9 cellular contexts compared by ENCODE assay signal in genomic region chr6:169556758-169557505, GRCh38.
A peak's percentile ranks its signal among the peaks of the same experiment; 100 is the strongest.
DNase-seq lines count a peak whose midpoint lies in the region; ATAC-seq and TF ChIP-seq lines count a peak whose summit lies in the region.
"Had no signal": no experiment of that assay in that cellular context is flagged by ENCODE, and none has a peak within 500 bp of the region (broad histone marks: within the 10 kb centered on the region; RNA-seq: fewer than 3 reads in every experiment).

No MANE protein-coding gene starts in this region.

- DNase-seq in DND-41: no peak
- peak; percentile 79 for DNase-seq in GM20000 (ENCODE audit: low spot score)
- no peak for DNase-seq in upper lobe of right lung
- DNase-seq in chondrocyte (ENCODE audit: low spot score): no peak
- DNase-seq in NCI-H2171 treated with DMSO at 0.1 percent for 48 hours (lab: John Stamatoyannopoulos, UW): no peak
- DNase-seq in activated effector memory CD4-positive, alpha-beta T cell treated with Interleukin-2 at 50 U/mL for 16 hours: no peak

- H3K9me3 ChIP-seq in DND-41 (ENCODE audit: insufficient read depth, low read length, severe bottlenecking) (no peaks in the 10 kb centered on the region), upper lobe of right lung (no peaks in the 10 kb centered on the region)
- H3K9me3 ChIP-seq: SJSA1 had no signal

- intact Hi-C loops in upper lobe of right lung (cut with DNase I): no loop called here

- H3K4me1 ChIP-seq in DND-41 (ENCODE audit: insufficient read depth, low read length): no peaks in the 10 kb centered on the region
- H3K4me1 ChIP-seq in upper lobe of right lung: no peaks in the 10 kb centered on the region
- H3K4me1 ChIP-seq: SJSA1 had no signal

- TF ChIP-seq CTCF in DND-41 (IDR thresholded peaks at IDR 0.05; ENCODE audit: borderline replicate concordance, extremely low read depth, low read length, poor library complexity, severe bottlenecking) (no peak), GM20000 (IDR thresholded peaks at IDR 0.05; ENCODE audit: extremely low read depth, missing control alignments) (no peak), upper lobe of right lung (IDR thresholded peaks at IDR 0.05) (no peak), chondrocyte (IDR thresholded peaks at IDR 0.05) (no peak)

- H3K27me3 Mint-ChIP-seq in chondrocyte (ENCODE audit: low read depth): no peaks in the 10 kb centered on the region

- H3K27ac ChIP-seq in DND-41 (ENCODE audit: low read length): no peak overlapping the region
- no peak overlapping the region for H3K27ac ChIP-seq in upper lobe of right lung
- H3K27ac ChIP-seq: SJSA1 had no signal

- H3K4me3 ChIP-seq in DND-41 (ENCODE audit: low read depth in 1 of 2, low read length in 2 of 2): no peak overlapping the region
- H3K4me3 ChIP-seq in upper lobe of right lung: no peak overlapping the region
- H3K4me3 ChIP-seq: SJSA1 had no signal

- peaks cover 11% of the 10 kb centered on the region for H3K9me3 Mint-ChIP-seq in chondrocyte (ENCODE audit: low read depth)

- no peak overlapping the region for H3K27ac Mint-ChIP-seq in chondrocyte (ENCODE audit: unreplicated experiment)

- no peak overlapping the region for H3K4me3 Mint-ChIP-seq in chondrocyte (ENCODE audit: unreplicated experiment)

- H3K79me2 ChIP-seq in DND-41 (ENCODE audit: insufficient read depth, low read length): no peaks in the 10 kb centered on the region

- ATAC-seq in DND-41 (ENCODE audit: insufficient read depth, low read depth): peak; percentile 63
- peak; percentile 100 for ATAC-seq in HG03439 (IDR thresholded peaks at IDR 0.05; ENCODE audit: unreplicated experiment)
- ATAC-seq in esophagus mucosa: peak; percentile 48
- no peak for ATAC-seq in upper lobe of right lung

- H4K20me1 ChIP-seq in DND-41 (ENCODE audit: insufficient read depth, low read length): no peaks in the 10 kb centered on the region

- H3K4me1 Mint-ChIP-seq in chondrocyte (ENCODE audit: low read depth): no peaks in the 10 kb centered on the region

- H3K27me3 ChIP-seq in DND-41 (ENCODE audit: insufficient read depth, low read length, poor library complexity) (no peaks in the 10 kb centered on the region), upper lobe of right lung (no peaks in the 10 kb centered on the region)
- H3K27me3 ChIP-seq: SJSA1 had no signal

- no peak overlapping the region for H2AFZ ChIP-seq in DND-41 (ENCODE audit: low read depth, low read length)

- no peaks in the 10 kb centered on the region for H3K36me3 ChIP-seq in DND-41 (ENCODE audit: insufficient read depth, low read length)
- H3K36me3 ChIP-seq in upper lobe of right lung: peaks cover 5% of the 10 kb centered on the region
- H3K36me3 ChIP-seq: SJSA1 had no signal

- no peak overlapping the region for H3K4me2 ChIP-seq in DND-41 (ENCODE audit: insufficient read depth, low read length)

- peaks cover 12% of the 10 kb centered on the region for H3K36me3 Mint-ChIP-seq in chondrocyte (ENCODE audit: low read depth)

- no peak overlapping the region for H3K9ac ChIP-seq in DND-41 (ENCODE audit: low read depth, low read length)
